In the genomic region with DNA sequence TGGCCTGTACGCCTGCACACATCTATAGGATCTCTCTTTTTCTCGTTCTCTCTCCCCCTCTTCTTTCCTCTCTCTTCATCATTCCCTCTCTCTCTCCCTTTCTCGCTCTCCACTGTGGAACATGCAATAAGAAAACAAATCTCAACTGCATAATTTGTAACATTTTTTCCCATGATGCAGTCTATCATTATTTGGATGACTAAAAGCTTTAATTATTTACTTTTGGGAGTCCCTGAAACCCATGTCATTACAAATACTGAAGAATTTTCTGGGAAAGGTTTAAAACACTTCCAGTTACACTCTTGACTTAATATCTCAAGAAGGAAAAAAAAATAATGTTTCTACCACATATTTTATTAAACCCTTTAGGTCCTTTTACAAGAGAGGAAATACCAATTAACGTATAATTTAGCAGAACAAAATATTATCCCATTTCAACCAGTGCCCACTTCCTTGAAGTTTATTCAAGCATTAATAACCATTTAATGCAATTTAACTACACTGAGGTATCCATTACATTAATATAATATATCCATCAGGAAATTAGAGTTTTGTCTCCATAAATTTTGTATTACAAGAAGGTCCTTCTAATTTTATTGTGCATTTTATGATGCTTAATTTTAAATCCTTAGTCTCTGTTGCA, we compare ENCODE assay signal across 2 cellular contexts.
TF ChIP-seq lines count a peak whose summit lies in the region.

No MANE protein-coding gene starts in this region.

TF ChIP-seq in IMR-90, 13 proteins besides CTCF, POLR2A, EP300 and RAD21 (continued from another document):
- TF ChIP-seq CEBPB (IDR thresholded peaks at IDR 0.05; ENCODE audit: low read depth, low read length) (no peak), CHD1 (IDR thresholded peaks at IDR 0.05; ENCODE audit: low read depth, low read length) (no peak), FOS (IDR thresholded peaks at IDR 0.05; ENCODE audit: low read depth, low read length) (no peak), MXI1 (IDR thresholded peaks at IDR 0.05; ENCODE audit: borderline replicate concordance, low read depth, low read length) (no peak)
- TF ChIP-seq, protein P1, sequence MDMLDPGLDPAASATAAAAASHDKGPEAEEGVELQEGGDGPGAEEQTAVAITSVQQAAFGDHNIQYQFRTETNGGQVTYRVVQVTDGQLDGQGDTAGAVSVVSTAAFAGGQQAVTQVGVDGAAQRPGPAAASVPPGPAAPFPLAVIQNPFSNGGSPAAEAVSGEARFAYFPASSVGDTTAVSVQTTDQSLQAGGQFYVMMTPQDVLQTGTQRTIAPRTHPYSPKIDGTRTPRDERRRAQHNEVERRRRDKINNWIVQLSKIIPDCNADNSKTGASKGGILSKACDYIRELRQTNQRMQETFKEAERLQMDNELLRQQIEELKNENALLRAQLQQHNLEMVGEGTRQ (IDR thresholded peaks at IDR 0.05; ENCODE audit: low read depth, low read length): no peak
- TF ChIP-seq, protein P2, sequence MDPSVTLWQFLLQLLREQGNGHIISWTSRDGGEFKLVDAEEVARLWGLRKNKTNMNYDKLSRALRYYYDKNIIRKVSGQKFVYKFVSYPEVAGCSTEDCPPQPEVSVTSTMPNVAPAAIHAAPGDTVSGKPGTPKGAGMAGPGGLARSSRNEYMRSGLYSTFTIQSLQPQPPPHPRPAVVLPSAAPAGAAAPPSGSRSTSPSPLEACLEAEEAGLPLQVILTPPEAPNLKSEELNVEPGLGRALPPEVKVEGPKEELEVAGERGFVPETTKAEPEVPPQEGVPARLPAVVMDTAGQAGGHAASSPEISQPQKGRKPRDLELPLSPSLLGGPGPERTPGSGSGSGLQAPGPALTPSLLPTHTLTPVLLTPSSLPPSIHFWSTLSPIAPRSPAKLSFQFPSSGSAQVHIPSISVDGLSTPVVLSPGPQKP (IDR thresholded peaks at IDR 0.05; ENCODE audit: borderline replicate concordance, low read depth, low read length): no peak

TF ChIP-seq in SK-N-SH treated with all-trans-retinoic acid at 6 μM for 48 hours, 23 proteins besides CTCF, POLR2A, EP300 and RAD21 (continued from another document):
- TF ChIP-seq, protein P3, sequence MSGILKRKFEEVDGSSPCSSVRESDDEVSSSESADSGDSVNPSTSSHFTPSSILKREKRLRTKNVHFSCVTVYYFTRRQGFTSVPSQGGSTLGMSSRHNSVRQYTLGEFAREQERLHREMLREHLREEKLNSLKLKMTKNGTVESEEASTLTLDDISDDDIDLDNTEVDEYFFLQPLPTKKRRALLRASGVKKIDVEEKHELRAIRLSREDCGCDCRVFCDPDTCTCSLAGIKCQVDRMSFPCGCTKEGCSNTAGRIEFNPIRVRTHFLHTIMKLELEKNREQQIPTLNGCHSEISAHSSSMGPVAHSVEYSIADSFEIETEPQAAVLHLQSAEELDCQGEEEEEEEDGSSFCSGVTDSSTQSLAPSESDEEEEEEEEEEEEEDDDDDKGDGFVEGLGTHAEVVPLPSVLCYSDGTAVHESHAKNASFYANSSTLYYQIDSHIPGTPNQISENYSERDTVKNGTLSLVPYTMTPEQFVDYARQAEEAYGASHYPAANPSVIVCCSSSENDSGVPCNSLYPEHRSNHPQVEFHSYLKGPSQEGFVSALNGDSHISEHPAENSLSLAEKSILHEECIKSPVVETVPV (CRISPR knock-in tag; IDR thresholded peaks at IDR 0.05): no peak
- TF ChIP-seq OSR1 (CRISPR knock-in tag; IDR thresholded peaks at IDR 0.05) (no peak), ISL1 (CRISPR knock-in tag; IDR thresholded peaks at IDR 0.05) (peak; percentile 35), TOX (CRISPR knock-in tag; IDR thresholded peaks at IDR 0.05; ENCODE audit: borderline replicate concordance) (no peak), CREB5 (CRISPR knock-in tag; IDR thresholded peaks at IDR 0.05; ENCODE audit: low read depth) (no peak), BACH2 (CRISPR knock-in tag; IDR thresholded peaks at IDR 0.05; ENCODE audit: borderline replicate concordance) (no peak), ZFP3 (CRISPR knock-in tag; IDR thresholded peaks at IDR 0.05) (no peak), ZNF70 (CRISPR knock-in tag; IDR thresholded peaks at IDR 0.05) (no peak), PPARA (CRISPR knock-in tag; IDR thresholded peaks at IDR 0.05; ENCODE audit: borderline replicate concordance) (no peak), TCF4 (CRISPR knock-in tag; IDR thresholded peaks at IDR 0.05; ENCODE audit: borderline replicate concordance) (no peak), CSDC2 (CRISPR knock-in tag; IDR thresholded peaks at IDR 0.05) (no peak)
- TF ChIP-seq, protein P4, sequence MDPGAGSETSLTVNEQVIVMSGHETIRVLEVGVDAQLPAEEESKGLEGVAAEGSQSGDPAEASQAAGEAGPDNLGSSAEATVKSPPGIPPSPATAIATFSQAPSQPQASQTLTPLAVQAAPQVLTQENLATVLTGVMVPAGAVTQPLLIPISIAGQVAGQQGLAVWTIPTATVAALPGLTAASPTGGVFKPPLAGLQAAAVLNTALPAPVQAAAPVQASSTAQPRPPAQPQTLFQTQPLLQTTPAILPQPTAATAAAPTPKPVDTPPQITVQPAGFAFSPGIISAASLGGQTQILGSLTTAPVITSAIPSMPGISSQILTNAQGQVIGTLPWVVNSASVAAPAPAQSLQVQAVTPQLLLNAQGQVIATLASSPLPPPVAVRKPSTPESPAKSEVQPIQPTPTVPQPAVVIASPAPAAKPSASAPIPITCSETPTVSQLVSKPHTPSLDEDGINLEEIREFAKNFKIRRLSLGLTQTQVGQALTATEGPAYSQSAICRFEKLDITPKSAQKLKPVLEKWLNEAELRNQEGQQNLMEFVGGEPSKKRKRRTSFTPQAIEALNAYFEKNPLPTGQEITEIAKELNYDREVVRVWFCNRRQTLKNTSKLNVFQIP (CRISPR knock-in tag; IDR thresholded peaks at IDR 0.05; ENCODE audit: borderline replicate concordance, low read depth): no peak
- TF ChIP-seq, protein P5, sequence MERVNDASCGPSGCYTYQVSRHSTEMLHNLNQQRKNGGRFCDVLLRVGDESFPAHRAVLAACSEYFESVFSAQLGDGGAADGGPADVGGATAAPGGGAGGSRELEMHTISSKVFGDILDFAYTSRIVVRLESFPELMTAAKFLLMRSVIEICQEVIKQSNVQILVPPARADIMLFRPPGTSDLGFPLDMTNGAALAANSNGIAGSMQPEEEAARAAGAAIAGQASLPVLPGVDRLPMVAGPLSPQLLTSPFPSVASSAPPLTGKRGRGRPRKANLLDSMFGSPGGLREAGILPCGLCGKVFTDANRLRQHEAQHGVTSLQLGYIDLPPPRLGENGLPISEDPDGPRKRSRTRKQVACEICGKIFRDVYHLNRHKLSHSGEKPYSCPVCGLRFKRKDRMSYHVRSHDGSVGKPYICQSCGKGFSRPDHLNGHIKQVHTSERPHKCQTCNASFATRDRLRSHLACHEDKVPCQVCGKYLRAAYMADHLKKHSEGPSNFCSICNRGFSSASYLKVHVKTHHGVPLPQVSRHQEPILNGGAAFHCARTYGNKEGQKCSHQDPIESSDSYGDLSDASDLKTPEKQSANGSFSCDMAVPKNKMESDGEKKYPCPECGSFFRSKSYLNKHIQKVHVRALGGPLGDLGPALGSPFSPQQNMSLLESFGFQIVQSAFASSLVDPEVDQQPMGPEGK (CRISPR knock-in tag; IDR thresholded peaks at IDR 0.05; ENCODE audit: borderline replicate concordance): no peak; the same call in 1 of the 2 replicates
